ENCODE assay signal across 8 cellular contexts in genomic region chr17:44363613-44364159, GRCh38.
DNase-seq lines count a peak whose midpoint lies in the region; TF ChIP-seq lines count a peak whose summit lies in the region.

Gene FAM171A2 (minus strand): TSS chr17:44363853. CDS start chr17:44363714, 139 bp downstream.

- TF ChIP-seq CTCF in WI38 (IDR thresholded peaks at IDR 0.05; ENCODE audit: low read depth, low read length) = peak; percentile 18; the same call in 1 of the 2 replicates

- H3K4me3 ChIP-seq in WI38 (ENCODE audit: low read depth, low read length) = peak within 1 kb of the TSS; percentile 77

- DNase-seq in AG08396 (ENCODE audit: low spot score) (peak; percentile 94), GM19240 (ENCODE audit: insufficient read length, low spot score) (peak; percentile 90), NCI-H1417 (lab: John Stamatoyannopoulos, UW) (peak; percentile 71 to 81 (median 72)), caudate nucleus (lab: John Stamatoyannopoulos, UW) (peak in 35 of 61 donors; percentile 5 to 66 (median 38)), islet precursor cell (peak; percentile 81), OCI-M2 (lab: John Stamatoyannopoulos, UW; ENCODE audit: unreplicated experiment) (no peak)
- peak; percentile 19 to 53 for DNase-seq in stimulated activated CD4-positive, alpha-beta T cell treated with anti-CD3 and anti-CD28 coated beads, Interleukin-1b, Interleukin-23, amount 100 ng/mL, for 1 hour (ENCODE audit: low read depth in 2 of 2)

- H3K27ac ChIP-seq in caudate nucleus (ENCODE audit: low read depth, low read length) = peak within 1 kb of the TSS; percentile 8
